8 cellular contexts compared by ENCODE assay signal in the genomic region with DNA sequence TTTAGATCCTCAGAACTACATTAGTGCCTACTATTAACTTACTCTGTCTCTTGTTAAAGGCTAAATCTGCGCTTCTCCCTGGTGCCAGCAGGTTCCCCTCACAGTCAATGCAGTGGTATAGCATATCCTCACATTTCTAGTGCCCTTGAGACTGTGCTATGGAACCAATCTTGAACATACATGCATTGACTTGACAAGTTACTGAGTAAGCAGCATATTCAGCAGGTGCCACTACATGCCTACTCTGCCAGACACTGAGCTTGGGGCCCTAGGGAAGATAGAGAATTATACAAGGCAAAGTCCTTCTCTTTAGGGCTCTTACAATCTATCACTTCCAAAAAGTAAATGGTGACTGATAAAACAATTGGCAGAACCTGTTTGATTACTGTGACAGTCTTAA. TPM values are rescaled to one million over a fixed set of nuclear protein-coding genes. Genes with fewer than 3 reads are reported as not detected.
DNase-seq lines count a peak whose midpoint lies in the region; ATAC-seq, FAIRE-seq and TF ChIP-seq lines count a peak whose summit lies in the region.

No MANE protein-coding gene starts in this region.

- no peak overlapping the region for H4K8ac ChIP-seq in H1 (ENCODE audit: extremely low read depth, insufficient read depth, low read length)

- H3K9ac ChIP-seq in H1 (replicated peaks in 1 of 4; ENCODE audit: extremely low read depth in 1 of 4, low read depth in 3 of 4, low read length in 3 of 4): no peak overlapping the region

- peaks cover 18% of the 10 kb centered on the region for H3F3A ChIP-seq in PC-9 (ENCODE audit: insufficient read depth, low read depth)

- no peak overlapping the region for H4K91ac ChIP-seq in H1 (replicated peaks; ENCODE audit: insufficient read length, low read length)

- H3K27ac ChIP-seq in PC-9 (no peak overlapping the region), H1 (ENCODE audit: low read depth, low read length) (no peak overlapping the region), small intestine (ENCODE audit: low read depth in 1 of 2, low read length in 1 of 2) (peak overlapping the region; percentile 9 to 43)

- H3K4me2 ChIP-seq in PC-9 (peak overlapping the region; percentile 82), H1 (ENCODE audit: insufficient read depth in 1 of 2, low read depth in 2 of 2, low read length in 2 of 2) (peak overlapping the region; percentile 13 to 68; a peak in 1 of 4 replicates)

- H3K79me1 ChIP-seq in H1 (ENCODE audit: low read depth, low read length): 0 out of 2 replicates have a peak, but pooled peaks cover 2% of the 10 kb centered on the region

- TF ChIP-seq EP300 in H1 (IDR thresholded peaks at IDR 0.05; ENCODE audit: borderline replicate concordance in 1 of 2, low read depth in 2 of 2, low read length in 2 of 2): no peak

- H4K20me1 ChIP-seq in PC-9 (ENCODE audit: insufficient read depth) (no peaks in the 10 kb centered on the region; the same call in 1 of the 2 replicates), H1 (replicated peaks in 1 of 2; ENCODE audit: control insufficient read depth in 1 of 2, insufficient read depth in 2 of 2, low read length in 2 of 2) (peaks cover 0 to 3% of the 10 kb centered on the region in 2 experiments)

- 100% methylated on average over 1 of the region's 1 CpG; no CpG with 5 or more reads in 1 of the 2 experiments for WGBS in H1 (ENCODE audit: extremely low coverage in 1 of 2, insufficient coverage in 1 of 2, insufficient read length in 1 of 2, insufficient replicate concordance in 2 of 2, low coverage in 1 of 2, low lambda C conversion rate in 2 of 2, missing lambda C conversion rate in 1 of 2), 2 experiments
- WGBS in small intestine, 3 donors: 12 to 71% (median 30%) methylated on average over 1 of the region's 1 CpG

- peaks cover 18% of the 10 kb centered on the region for H3K23me2 ChIP-seq in H1 (ENCODE audit: low read depth, low read length)

- H2BK15ac ChIP-seq in H1 (ENCODE audit: low read length): no peak overlapping the region

- no peak for TF ChIP-seq RAD21 in H1 (IDR thresholded peaks at IDR 0.05 in 1 of 2, conservative IDR thresholded peaks at IDR 0.05 in 1 of 2; ENCODE audit: low read depth in 2 of 2, low read length in 2 of 2)

- H3K27me3 ChIP-seq in PC-9 (ENCODE audit: insufficient read depth, low read depth) (no peaks in the 10 kb centered on the region), H1 (replicated peaks in 1 of 4; ENCODE audit: control insufficient read depth in 3 of 4, extremely low read depth in 1 of 4, insufficient read depth in 3 of 4, low read length in 3 of 4) (peaks cover 6 to 20% (median 18%) of the 10 kb centered on the region in 4 experiments; a peak in 6 of 7 replicates), small intestine (ENCODE audit: control insufficient read depth in 2 of 2, insufficient read depth in 2 of 2, low read length in 2 of 2) (no peaks in the 10 kb centered on the region)

- peaks cover 45% of the 10 kb centered on the region for H3K4me1 ChIP-seq in PC-9 (replicated peaks; ENCODE audit: insufficient read depth)
- H3K4me1 ChIP-seq in H1 (replicated peaks in 1 of 4; ENCODE audit: control insufficient read depth in 3 of 4, insufficient read depth in 4 of 4, low read length in 3 of 4): peaks cover 5 to 9% (median 8%) of the 10 kb centered on the region in 4 experiments; a peak in 6 of 7 replicates
- H3K4me1 ChIP-seq in small intestine (ENCODE audit: control insufficient read depth in 2 of 2, insufficient read depth in 1 of 2, low read depth in 1 of 2, low read length in 1 of 2): peaks cover 0 to 5% of the 10 kb centered on the region in 2 donors

- no peak overlapping the region for H2BK20ac ChIP-seq in H1 (ENCODE audit: low read length)

- H3K4me3 ChIP-seq in PC-9: peak overlapping the region; percentile 87; the same call in 1 of the 2 replicates
- H3K4me3 ChIP-seq in H1 (ENCODE audit: extremely low read depth in 1 of 4, insufficient read depth in 2 of 4, low read depth in 3 of 4, low read length in 4 of 4): no peak overlapping the region
- peak overlapping the region in 1 of 2 donors; percentile 92 for H3K4me3 ChIP-seq in small intestine (ENCODE audit: low read depth in 1 of 2, low read length in 2 of 2)

- no peak for TF ChIP-seq POLR2A in H1 (IDR thresholded peaks at IDR 0.05; ENCODE audit: control extremely low read depth in 1 of 2, low read depth in 2 of 2, low read length in 2 of 2)

- H3K23ac ChIP-seq in H1 (ENCODE audit: insufficient read length): no peak overlapping the region

- H2AFZ ChIP-seq in PC-9 (no peak overlapping the region), H1 (ENCODE audit: low read length) (no peak overlapping the region)

- no peak overlapping the region for H3K4ac ChIP-seq in H1 (replicated peaks; ENCODE audit: insufficient read length, low read depth, low read length)

- H3K79me2 ChIP-seq in PC-9 (ENCODE audit: low read depth) (peaks cover 34% of the 10 kb centered on the region), H1 (ENCODE audit: control insufficient read depth in 1 of 2, insufficient read depth in 2 of 2, low read length in 2 of 2) (no peaks in the 10 kb centered on the region)

- TF ChIP-seq CTCF in PC-9 (conservative IDR thresholded peaks at IDR 0.05) (no peak; the same call in 1 of the 2 replicates), H1 (IDR thresholded peaks at IDR 0.05; ENCODE audit: control extremely low read depth in 1 of 3, insufficient read depth in 1 of 3, low read depth in 1 of 3, low read length in 3 of 3) (no peak)

- no peaks in the 10 kb centered on the region for H3K9me3 ChIP-seq in PC-9 (ENCODE audit: insufficient read depth, low read depth)
- H3K9me3 ChIP-seq in H1 (ENCODE audit: insufficient read depth in 2 of 2, low read depth in 1 of 2, low read length in 1 of 2): no peaks in the 10 kb centered on the region
- no peaks in the 10 kb centered on the region for H3K9me3 ChIP-seq in small intestine (ENCODE audit: control insufficient read depth, low read depth)

- H2BK120ac ChIP-seq in H1 (replicated peaks; ENCODE audit: low read depth, low read length): no peak overlapping the region

- no peak overlapping the region for H2BK5ac ChIP-seq in H1 (ENCODE audit: low read depth, low read length)

- no peaks in the 10 kb centered on the region for H3K36me3 ChIP-seq in PC-9 (ENCODE audit: low read depth)
- no peaks in the 10 kb centered on the region for H3K36me3 ChIP-seq in H1 (ENCODE audit: control insufficient read depth in 2 of 4, insufficient read depth in 4 of 4, low read length in 3 of 4)
- H3K36me3 ChIP-seq in small intestine (ENCODE audit: control insufficient read depth in 2 of 2, insufficient read depth in 2 of 2, low read length in 2 of 2): no peaks in the 10 kb centered on the region

- H3K18ac ChIP-seq in H1 (ENCODE audit: extremely low read depth, low read length): no peak overlapping the region

- CTCF ChIA-PET in PC-9 (lab: Charles Lee): no interaction called here
- CTCF ChIA-PET in H1 (lab: Charles Lee; ENCODE audit: partially characterized antibody): interaction anchor here (1.0 to 1.5 kb wide), 5 partner anchors 25 to 215 kb away, joined by 3 to 6 read pairs (median 4); no protein-coding TSS in a partner anchor

- no peak overlapping the region for H4K5ac ChIP-seq in H1 (ENCODE audit: insufficient read length, low read depth, low read length)

- no peak overlapping the region for H2BK12ac ChIP-seq in H1 (ENCODE audit: low read depth, low read length)

- no peak for ATAC-seq in GM18873 (IDR thresholded peaks at IDR 0.05; ENCODE audit: low FRiP score, unreplicated experiment)
- ATAC-seq in HG02678 (IDR thresholded peaks at IDR 0.05; ENCODE audit: unreplicated experiment): no peak
- no peak for ATAC-seq in HG03520 (IDR thresholded peaks at IDR 0.05; ENCODE audit: unreplicated experiment)

- H3K56ac ChIP-seq in H1 (replicated peaks; ENCODE audit: insufficient read length, low read depth, low read length): no peak overlapping the region

- DNase-seq in SKM-1 treated with dmso at 0.1 percent for 144 hours (lab: John Stamatoyannopoulos, UW; ENCODE audit: unreplicated experiment) (peak; percentile 18), SKM-1 (lab: John Stamatoyannopoulos, UW; ENCODE audit: unreplicated experiment) (no peak), PC-9 (no peak), H1 (ENCODE audit: low read depth in 1 of 2, low spot score in 2 of 2) (no peak), small intestine (peak; percentile 97)

- POLR2A ChIA-PET in PC-9 (lab: Charles Lee; ENCODE audit: unreplicated experiment) (no interaction called here), H1 (lab: Charles Lee; ENCODE audit: partially characterized antibody) (no interaction called here)

- intact Hi-C loops in PC-9 (cut with micrococcal nuclease; ENCODE audit: unreplicated experiment): no loop called here

- H3K14ac ChIP-seq in H1 (ENCODE audit: insufficient read length): no peak overlapping the region

- no peak for FAIRE-seq in H1 (lab: Jason Lieb, UNC)
- FAIRE-seq in small intestine (lab: Jason Lieb, UNC): no peak

- no peaks in the 10 kb centered on the region for H3K9me2 ChIP-seq in PC-9 (ENCODE audit: insufficient read depth)

- H2AK5ac ChIP-seq in H1 (ENCODE audit: low read depth, low read length): no peak overlapping the region

- no TSS peak for BruUV-seq in PC-9 (replicated peaks; lab: Mats Ljungman, UMichigan)

RNA-seq across cellular contexts. Expression of a gene that starts 3.2 kb away (rescaled TPM):
- 1.9 and 2.0 TPM in 2 replicates for total RNA-seq in PC-9 (2021)
- total RNA-seq in H1 (2021; fragmentation: NEBNext Ultra II Directional; extraction: Animal tissue kit (Norgen Biotek cat#: 25700)): 7.0 and 8.0 TPM in 2 replicates
- polyA plus RNA-seq in H1 (2011; rRNA removed): 2.6 and 3.2 TPM in 2 replicates
- polyA plus RNA-seq in H1 (2011; cell fraction: cytosol; rRNA removed): 2.8 TPM
- 2.8 TPM for polyA plus RNA-seq in H1 (2011; cell fraction: nucleus; rRNA removed)
- polyA plus RNA-seq in H1 (2012, experiment 1 of 2): 2.6 to 3.8 TPM (median 3.1 TPM) in 4 replicates
- polyA plus RNA-seq in H1 (2012, experiment 2 of 2): 1.9 TPM
- 6.6 TPM for polyA plus RNA-seq in H1 (2013, experiment 1 of 2)
- polyA plus RNA-seq in H1 (2013, experiment 2 of 2): 7.0 TPM
- 3.5 and 5.3 TPM in 2 replicates for polyA minus RNA-seq in H1 (2011; rRNA and poly(A)+ RNA removed)
- 3.5 TPM for polyA minus RNA-seq in H1 (2011; cell fraction: cytosol; rRNA and poly(A)+ RNA removed)
- 5.2 TPM for polyA minus RNA-seq in H1 (2011; cell fraction: nucleus; rRNA and poly(A)+ RNA removed)
- polyA plus RNA-seq in small intestine: 10 to 100 TPM in 1 of 3 donors, 1 to 10 TPM in 2; 6.0 to 15.9 (median 8.6) TPM

RNA-seq across cellular contexts. Expression of a gene that starts 20.3 kb away (rescaled TPM):
- 0.26 and 0.33 TPM in 2 replicates for total RNA-seq in PC-9 (2021)
- 0.52 and 0.80 TPM in 2 replicates for total RNA-seq in H1 (2021; fragmentation: NEBNext Ultra II Directional; extraction: Animal tissue kit (Norgen Biotek cat#: 25700))
- polyA plus RNA-seq in H1 (2011; rRNA removed) (0.51 and 0.57 TPM in 2 replicates), small intestine (10 to 100 TPM in 2 of 3 donors, 1 to 10 TPM in 1; 8.0 to 23.5 (median 15.4) TPM)
- polyA plus RNA-seq in H1 (2011; cell fraction: cytosol; rRNA removed): 0.48 TPM
- polyA plus RNA-seq in H1 (2011; cell fraction: nucleus; rRNA removed): 0.98 TPM
- polyA plus RNA-seq in H1 (2012, experiment 1 of 2): 0.22 to 0.68 TPM (median 0.51 TPM) in 4 replicates
- 0.10 TPM for polyA plus RNA-seq in H1 (2012, experiment 2 of 2)
- 0.26 TPM for polyA plus RNA-seq in H1 (2013, experiment 1 of 2)
- 0.33 TPM for polyA plus RNA-seq in H1 (2013, experiment 2 of 2)
- polyA minus RNA-seq in H1 (2011; rRNA and poly(A)+ RNA removed): 0.69 and 1.00 TPM in 2 replicates
- polyA minus RNA-seq in H1 (2011; cell fraction: cytosol; rRNA and poly(A)+ RNA removed): 0.95 TPM
- polyA minus RNA-seq in H1 (2011; cell fraction: nucleus; rRNA and poly(A)+ RNA removed): 2.0 TPM

RNA-seq across cellular contexts. Expression of a gene that starts 34.6 kb away (rescaled TPM):
- not detected in 2 replicates for total RNA-seq in PC-9 (2021)
- not detected in 2 replicates for total RNA-seq in H1 (2021; fragmentation: NEBNext Ultra II Directional; extraction: Animal tissue kit (Norgen Biotek cat#: 25700))
- polyA plus RNA-seq in H1 (2011; rRNA removed) (not detected in 2 replicates), small intestine (under 1 TPM in 1 of 3 donors, not detected in 2; 0.09 TPM)
- polyA plus RNA-seq in H1 (2011; cell fraction: cytosol; rRNA removed): not detected
- polyA plus RNA-seq in H1 (2011; cell fraction: nucleus; rRNA removed): not detected
- not detected in 4 replicates for polyA plus RNA-seq in H1 (2012, experiment 1 of 2)
- not detected for polyA plus RNA-seq in H1 (2012, experiment 2 of 2)
- polyA plus RNA-seq in H1 (2013, experiment 1 of 2): not detected
- polyA plus RNA-seq in H1 (2013, experiment 2 of 2): not detected
- polyA minus RNA-seq in H1 (2011; rRNA and poly(A)+ RNA removed): not detected in 2 replicates
- not detected for polyA minus RNA-seq in H1 (2011; cell fraction: cytosol; rRNA and poly(A)+ RNA removed)
- not detected for polyA minus RNA-seq in H1 (2011; cell fraction: nucleus; rRNA and poly(A)+ RNA removed)

RNA-seq across cellular contexts. Expression of a gene that starts 53.1 kb away (rescaled TPM):
- 8.7 and 12.7 TPM in 2 replicates for total RNA-seq in PC-9 (2021)
- 10.2 and 12.2 TPM in 2 replicates for total RNA-seq in H1 (2021; fragmentation: NEBNext Ultra II Directional; extraction: Animal tissue kit (Norgen Biotek cat#: 25700))
- polyA plus RNA-seq in H1 (2011; rRNA removed) (4.6 and 7.4 TPM in 2 replicates), small intestine (10 to 100 TPM; 14.2 to 33.8 (median 23.3) TPM)
- polyA plus RNA-seq in H1 (2011; cell fraction: cytosol; rRNA removed): 8.4 TPM
- 6.1 TPM for polyA plus RNA-seq in H1 (2011; cell fraction: nucleus; rRNA removed)
- polyA plus RNA-seq in H1 (2012, experiment 1 of 2): 5.8 to 12.3 TPM (median 7.4 TPM) in 4 replicates
- 3.4 TPM for polyA plus RNA-seq in H1 (2012, experiment 2 of 2)
- polyA plus RNA-seq in H1 (2013, experiment 1 of 2): 23.4 TPM
- 22.4 TPM for polyA plus RNA-seq in H1 (2013, experiment 2 of 2)
- polyA minus RNA-seq in H1 (2011; rRNA and poly(A)+ RNA removed): 9.8 and 12.1 TPM in 2 replicates
- polyA minus RNA-seq in H1 (2011; cell fraction: cytosol; rRNA and poly(A)+ RNA removed): 5.7 TPM
- 16.3 TPM for polyA minus RNA-seq in H1 (2011; cell fraction: nucleus; rRNA and poly(A)+ RNA removed)

RNA-seq across cellular contexts. Expression of a gene that starts 53.2 kb away (rescaled TPM):
- total RNA-seq in PC-9 (2021): 40.3 and 41.1 TPM in 2 replicates
- total RNA-seq in H1 (2021; fragmentation: NEBNext Ultra II Directional; extraction: Animal tissue kit (Norgen Biotek cat#: 25700)): 40.1 and 43.4 TPM in 2 replicates
- polyA plus RNA-seq in H1 (2011; rRNA removed): 5.2 and 7.2 TPM in 2 replicates
- 10.4 TPM for polyA plus RNA-seq in H1 (2011; cell fraction: cytosol; rRNA removed)
- 6.8 TPM for polyA plus RNA-seq in H1 (2011; cell fraction: nucleus; rRNA removed)
- polyA plus RNA-seq in H1 (2012, experiment 1 of 2): 14.5 to 27.3 TPM (median 17.4 TPM) in 4 replicates
- 1.4 TPM for polyA plus RNA-seq in H1 (2012, experiment 2 of 2)
- 16.4 TPM for polyA plus RNA-seq in H1 (2013, experiment 1 of 2)
- 15.2 TPM for polyA plus RNA-seq in H1 (2013, experiment 2 of 2)
- 13.4 and 16.6 TPM in 2 replicates for polyA minus RNA-seq in H1 (2011; rRNA and poly(A)+ RNA removed)
- 12.9 TPM for polyA minus RNA-seq in H1 (2011; cell fraction: cytosol; rRNA and poly(A)+ RNA removed)
- polyA minus RNA-seq in H1 (2011; cell fraction: nucleus; rRNA and poly(A)+ RNA removed): 22.4 TPM
- 1 to 10 TPM; 1.1 to 4.8 (median 2.9) TPM for polyA plus RNA-seq in small intestine

Comparison
In these comparisons a context has a peak if more than half of its experiments do, and no peak if none do; other contexts are left out.
1. DNase-seq: peak in SKM-1 treated with dmso at 0.1 percent for 144 hours (single experiment) and small intestine (single experiment); none in SKM-1 (single experiment), PC-9 (0 of 2) and H1 (0 of 2).
2. H3K27ac ChIP-seq: peak in small intestine (2 of 2); none in PC-9 (single experiment) and H1 (single experiment).